Comparison of ENCODE assay signal across 9 cellular contexts in genomic region chr3:4845882-4846281, GRCh38.
DNase-seq lines count a peak whose midpoint lies in the region; ATAC-seq lines count a peak whose summit lies in the region.
"Had no signal": no experiment of that assay in that cellular context is flagged by ENCODE, and none has a peak within 500 bp of the region (broad histone marks: within the 10 kb centered on the region; RNA-seq: fewer than 3 reads in every experiment).

No MANE protein-coding gene starts in this region.

- peaks cover 94% of the 10 kb centered on the region for H3K4me1 Mint-ChIP-seq in activated CD4-positive, alpha-beta T cell treated with anti-CD3 and anti-CD28 coated beads for 36 hours
- peaks cover 80% of the 10 kb centered on the region for H3K4me1 Mint-ChIP-seq in stimulated activated memory B cell treated with anti-CD40 and anti-IgM and Interleukin-4, amounts not matched to agents 10 μg/mL and 1 μg/mL and 100 μg/mL, for 72 hours

- ATAC-seq in activated CD4-positive, alpha-beta T cell treated with anti-CD3 and anti-CD28 coated beads for 36 hours: peak; percentile 58
- peak; percentile 53 for ATAC-seq in HG02571 (IDR thresholded peaks at IDR 0.05; ENCODE audit: unreplicated experiment)
- peak; percentile 57 for ATAC-seq in HG03521 (IDR thresholded peaks at IDR 0.05; ENCODE audit: unreplicated experiment)
- ATAC-seq in stimulated activated memory B cell treated with anti-CD40 and anti-IgM and Interleukin-4, amounts not matched to agents 10 μg/mL and 1 μg/mL and 100 μg/mL, for 72 hours: peak; percentile 80

- H3K4me3 Mint-ChIP-seq in activated CD4-positive, alpha-beta T cell treated with anti-CD3 and anti-CD28 coated beads for 36 hours: peak overlapping the region; percentile 16
- H3K4me3 Mint-ChIP-seq in stimulated activated memory B cell treated with anti-CD40 and anti-IgM and Interleukin-4, amounts not matched to agents 10 μg/mL and 1 μg/mL and 100 μg/mL, for 72 hours: no peak overlapping the region

- intact Hi-C loops in activated CD4-positive, alpha-beta T cell treated with anti-CD3 and anti-CD28 coated beads for 36 hours (cut with DNase I, micrococcal nuclease): loop anchor here (1.0 to 5.0 kb wide), 7 partner anchors 11 to 351 kb away; partner anchors contain the start of gene ARL8B (in 1 of the 2)

- DNase-seq in activated CD4-positive, alpha-beta T cell treated with anti-CD3 and anti-CD28 coated beads for 36 hours: no peak
- no peak for DNase-seq in activated CD4-positive, alpha-beta T cell treated with anti-CD3 and anti-CD28 coated beads for 4 hours
- DNase-seq in A172 (ENCODE audit: low spot score) (no peak), NCI-H146 (lab: John Stamatoyannopoulos, UW) (no peak), NCI-H1436 (lab: John Stamatoyannopoulos, UW) (no peak)
- DNase-seq: 8988T had no signal

- peak overlapping the region; percentile 90 for H3K27ac Mint-ChIP-seq in activated CD4-positive, alpha-beta T cell treated with anti-CD3 and anti-CD28 coated beads for 36 hours
- peak overlapping the region; percentile 72 for H3K27ac Mint-ChIP-seq in stimulated activated memory B cell treated with anti-CD40 and anti-IgM and Interleukin-4, amounts not matched to agents 10 μg/mL and 1 μg/mL and 100 μg/mL, for 72 hours

- peaks cover 31% of the 10 kb centered on the region for H3K36me3 Mint-ChIP-seq in activated CD4-positive, alpha-beta T cell treated with anti-CD3 and anti-CD28 coated beads for 36 hours (ENCODE audit: low read depth)
- peaks cover 47% of the 10 kb centered on the region for H3K36me3 Mint-ChIP-seq in stimulated activated memory B cell treated with anti-CD40 and anti-IgM and Interleukin-4, amounts not matched to agents 10 μg/mL and 1 μg/mL and 100 μg/mL, for 72 hours

- H3K27me3 Mint-ChIP-seq in activated CD4-positive, alpha-beta T cell treated with anti-CD3 and anti-CD28 coated beads for 36 hours: no peaks in the 10 kb centered on the region
- H3K27me3 Mint-ChIP-seq in stimulated activated memory B cell treated with anti-CD40 and anti-IgM and Interleukin-4, amounts not matched to agents 10 μg/mL and 1 μg/mL and 100 μg/mL, for 72 hours: no peaks in the 10 kb centered on the region

- peaks cover 2% of the 10 kb centered on the region for H3K9me3 Mint-ChIP-seq in activated CD4-positive, alpha-beta T cell treated with anti-CD3 and anti-CD28 coated beads for 36 hours (ENCODE audit: low read depth)
- no peaks in the 10 kb centered on the region for H3K9me3 Mint-ChIP-seq in stimulated activated memory B cell treated with anti-CD40 and anti-IgM and Interleukin-4, amounts not matched to agents 10 μg/mL and 1 μg/mL and 100 μg/mL, for 72 hours

- CTCF ChIA-PET in activated CD4-positive, alpha-beta T cell treated with anti-CD3 and anti-CD28 coated beads for 36 hours (lab: Charles Lee): interaction anchor here (1.5 kb wide), 1 partner anchor 17 kb away, joined by 3 read pairs; no protein-coding TSS in a partner anchor

- POLR2A ChIA-PET in activated CD4-positive, alpha-beta T cell treated with anti-CD3 and anti-CD28 coated beads for 36 hours (lab: Charles Lee): no interaction called here
